Comparison of ENCODE assay signal across 8 cellular contexts in the genomic region with DNA sequence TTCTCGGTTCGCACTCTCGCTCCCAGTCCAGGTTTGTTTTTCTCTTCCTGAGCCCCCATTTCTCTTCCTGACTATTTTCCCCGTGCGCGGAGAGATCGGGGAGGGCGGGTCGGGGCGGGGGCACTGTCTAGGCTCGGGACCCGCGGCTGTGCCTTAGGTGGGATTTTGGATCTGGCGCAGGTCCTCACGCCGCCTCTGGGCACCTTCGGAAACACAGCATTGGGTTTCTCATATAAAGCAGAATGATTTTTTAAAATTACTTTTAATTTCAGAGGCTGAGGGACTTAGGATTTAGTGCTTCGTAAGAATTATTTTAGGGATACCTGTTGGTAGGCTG. TPM values are rescaled to one million over a fixed set of nuclear protein-coding genes. Genes with fewer than 3 reads are reported as not detected.
DNase-seq lines count a peak whose midpoint lies in the region; TF ChIP-seq lines count a peak whose summit lies in the region.

No MANE protein-coding gene starts in this region.

- peak; percentile 29; the same call in 1 of the 2 replicates for TF ChIP-seq CTCF in RWPE1 (conservative IDR thresholded peaks at IDR 0.05; ENCODE audit: low read depth)

- no peaks in the 10 kb centered on the region for H3K9me3 ChIP-seq in BLaER1 treated with 17β-estradiol and CSF1 and Interleukin-3, amounts not matched to agents 10 nM and 100 nM (replicated peaks in 1 of 11)
- H3K9me3 ChIP-seq in HAP-1 = no peaks in the 10 kb centered on the region

- peak overlapping the region; percentile 66 to 84 (median 72) for H3K4me3 ChIP-seq in BLaER1 treated with 17β-estradiol and CSF1 and Interleukin-3, amounts not matched to agents 10 nM and 100 nM
- peak overlapping the region; percentile 53 for H3K4me3 ChIP-seq in HAP-1

- POLR2A ChIA-PET in RWPE1 (lab: Yijun Ruan, JAX; ENCODE audit: low non-redundant PET) = no interaction called here

- no peaks in the 10 kb centered on the region; a peak in 1 of 22 replicates for H4K20me1 ChIP-seq in BLaER1 treated with 17β-estradiol and CSF1 and Interleukin-3, amounts not matched to agents 10 nM and 100 nM

- H3K4me1 ChIP-seq in BLaER1 treated with 17β-estradiol and CSF1 and Interleukin-3, amounts not matched to agents 10 nM and 100 nM = peaks cover 12 to 50% (median 15%) of the 10 kb centered on the region in 10 experiments
- H3K4me1 ChIP-seq in HAP-1 = no peaks in the 10 kb centered on the region

- in situ Hi-C loops in HAP-1 (cut with MboI; ENCODE audit: low sequenced_read_pairs) = no loop called here

- CTCF ChIA-PET in RWPE1 (lab: Yijun Ruan, JAX) = no interaction called here

- H3K36me3 ChIP-seq in BLaER1 treated with 17β-estradiol and CSF1 and Interleukin-3, amounts not matched to agents 10 nM and 100 nM = no peaks in the 10 kb centered on the region; a peak in 1 of 22 replicates
- H3K36me3 ChIP-seq in HAP-1 (replicated peaks) = no peaks in the 10 kb centered on the region

- H3K27ac ChIP-seq in BLaER1 treated with 17β-estradiol and CSF1 and Interleukin-3, amounts not matched to agents 10 nM and 100 nM = peak overlapping the region in 10 of 11 experiments; percentile 6 to 79 (median 58); a peak in 15 of 22 replicates
- peak overlapping the region; percentile 14; the same call in 1 of the 2 replicates for H3K27ac ChIP-seq in RWPE1

- DNase-seq in HAP-1 (ENCODE audit: low spot score in 2 of 2) = peak; percentile 42 to 67
- peak; percentile 16 for DNase-seq in RWPE1 (ENCODE audit: low spot score)
- peak; percentile 53 for DNase-seq in astrocyte of the hippocampus (ENCODE audit: low read depth, low spot score)
- peak; percentile 29 for DNase-seq in kidney tubule cell (ENCODE audit: low spot score)
- DNase-seq in stimulated activated CD8-positive, alpha-beta memory T cell treated with anti-CD3 and anti-CD28 coated beads, Interleukin-15, amount 100 ng/mL, for 1 hour (ENCODE audit: low read depth) = peak; percentile 20
- no peak for DNase-seq in OCI-M2 (lab: John Stamatoyannopoulos, UW; ENCODE audit: unreplicated experiment)
- DNase-seq in A172 (ENCODE audit: low spot score) = no peak

- H3K4me2 ChIP-seq in BLaER1 treated with 17β-estradiol and CSF1 and Interleukin-3, amounts not matched to agents 10 nM and 100 nM = peak overlapping the region; percentile 80 to 99 (median 93)

- peaks cover 0 to 23% (median 14%) of the 10 kb centered on the region in 11 experiments; a peak in 13 of 22 replicates for H3K27me3 ChIP-seq in BLaER1 treated with 17β-estradiol and CSF1 and Interleukin-3, amounts not matched to agents 10 nM and 100 nM
- no peaks in the 10 kb centered on the region; the same call in 1 of the 2 replicates for H3K27me3 ChIP-seq in HAP-1 (ENCODE audit: low read depth)

- H3K9ac ChIP-seq in BLaER1 treated with 17β-estradiol and CSF1 and Interleukin-3, amounts not matched to agents 10 nM and 100 nM = peak overlapping the region; percentile 52 to 80 (median 78)

RNA-seq across cellular contexts. Expression of a gene that starts 0.3 kb away (rescaled TPM):
- 0.86 and 0.88 TPM in 2 replicates for total RNA-seq in A172 (2014; rRNA removed; shearing (Covaris generic))

RNA-seq across cellular contexts. Expression of a gene that starts 55.3 kb away (rescaled TPM):
- 118 and 150 TPM in 2 replicates for total RNA-seq in A172 (2014; rRNA removed; shearing (Covaris generic))

Comparison
In these comparisons a context has a peak if more than half of its experiments do, and no peak if none do; other contexts are left out.
1. DNase-seq: peak in HAP-1 (2 of 2), RWPE1 (single experiment), astrocyte of the hippocampus (single experiment), kidney tubule cell (single experiment) and stimulated activated CD8-positive, alpha-beta memory T cell treated with anti-CD3 and anti-CD28 coated beads, Interleukin-15, amount 100 ng/mL, for 1 hour (single experiment); none in OCI-M2 (single experiment) and A172 (single experiment).